25 cellular contexts compared by ENCODE assay signal in genomic region chr16:69114346-69114975, GRCh38. TPM values are rescaled to one million over a fixed set of nuclear protein-coding genes. Genes with fewer than 3 reads are reported as not detected.
A peak's percentile ranks its signal among the peaks of the same experiment; 100 is the strongest.
DNase-seq lines count a peak whose midpoint lies in the region; ATAC-seq, FAIRE-seq and TF ChIP-seq lines count a peak whose summit lies in the region.
"Had no signal": no experiment of that assay in that cellular context is flagged by ENCODE, and none has a peak within 500 bp of the region (broad histone marks: within the 10 kb centered on the region; RNA-seq: fewer than 3 reads in every experiment).

No MANE protein-coding gene starts in this region.

- H3K27ac ChIP-seq in RWPE1 (peak overlapping the region; percentile 4; the same call in 1 of the 2 replicates), endothelial cell of umbilical vein (ENCODE audit: insufficient read depth, low read depth, low read length) (no peak overlapping the region), sigmoid colon (no peak overlapping the region), tibial artery (no peak overlapping the region)
- H3K27ac ChIP-seq: GM23248, SK-N-MC had no signal

- H3K4me3 Mint-ChIP-seq in activated CD8-positive, alpha-beta memory T cell treated with anti-CD3 and anti-CD28 coated beads, Interleukin-2, amount 10 ng/mL, durations not matched to agents 7 days and 5 days, result no peak overlapping the region
- H3K4me3 Mint-ChIP-seq: CD8-positive, alpha-beta T cell had no signal

- POLR2A ChIA-PET in RWPE1 (lab: Yijun Ruan, JAX; ENCODE audit: low non-redundant PET) (no interaction called here), endothelial cell of umbilical vein (lab: Charles Lee) (no interaction called here)

- H3K9me1 ChIP-seq in endothelial cell of umbilical vein (replicated peaks; ENCODE audit: control insufficient read depth, extremely low read depth, insufficient read depth, low read length), result no peaks in the 10 kb centered on the region

- peaks cover 10% of the 10 kb centered on the region for H3K36me3 Mint-ChIP-seq in activated CD8-positive, alpha-beta memory T cell treated with anti-CD3 and anti-CD28 coated beads, Interleukin-2, amount 10 ng/mL, durations not matched to agents 7 days and 5 days

- no peaks in the 10 kb centered on the region for H3K9me3 ChIP-seq in endothelial cell of umbilical vein (replicated peaks; ENCODE audit: control insufficient read depth, insufficient read depth, low read length)
- no peaks in the 10 kb centered on the region for H3K9me3 ChIP-seq in sigmoid colon
- H3K9me3 ChIP-seq in tibial artery, result no peaks in the 10 kb centered on the region
- H3K9me3 ChIP-seq: Caco-2 had no signal

- peak; percentile 31 for FAIRE-seq in endothelial cell of umbilical vein (lab: Jason Lieb, UNC)
- FAIRE-seq: GM12892, HTR-8/SVneo had no signal

- H3K4me1 ChIP-seq in endothelial cell of umbilical vein (ENCODE audit: control insufficient read depth, extremely low read depth, insufficient read depth, low read length) (peaks cover 17% of the 10 kb centered on the region), sigmoid colon (peaks cover 0 to 9% (median 4%) of the 10 kb centered on the region in 4 donors), tibial artery (peaks cover 0 to 11% (median 4%) of the 10 kb centered on the region in 4 donors)
- H3K4me1 ChIP-seq: Caco-2 had no signal

- H3K9me3 Mint-ChIP-seq in activated CD8-positive, alpha-beta memory T cell treated with anti-CD3 and anti-CD28 coated beads, Interleukin-2, amount 10 ng/mL, durations not matched to agents 7 days and 5 days (ENCODE audit: low read depth), result no peaks in the 10 kb centered on the region
- H3K9me3 Mint-ChIP-seq: CD8-positive, alpha-beta T cell had no signal

- H3K79me2 ChIP-seq in endothelial cell of umbilical vein (ENCODE audit: control insufficient read depth, insufficient read depth, low read length), result no peaks in the 10 kb centered on the region

- no peaks in the 10 kb centered on the region for H3K27me3 ChIP-seq in endothelial cell of umbilical vein (ENCODE audit: control insufficient read depth in 2 of 2, insufficient read depth in 2 of 2, low read length in 2 of 2)
- peaks cover 0 to 3% (median 3%) of the 10 kb centered on the region in 3 donors for H3K27me3 ChIP-seq in sigmoid colon
- H3K27me3 ChIP-seq in tibial artery, result no peaks in the 10 kb centered on the region

- CTCF ChIA-PET in RWPE1 (lab: Yijun Ruan, JAX) (interaction anchor here (3.2 kb wide), 1 partner anchor 10 kb away, joined by 36 read pairs; no protein-coding TSS in a partner anchor), endothelial cell of umbilical vein (lab: Charles Lee) (interaction anchor here (0.5 to 4.2 kb wide), 10 partner anchors 7 to 267 kb away, joined by 4 to 45 read pairs (median 7); no protein-coding TSS in a partner anchor)
- CTCF ChIA-PET in activated CD8-positive, alpha-beta memory T cell treated with anti-CD3 and anti-CD28 coated beads, Interleukin-2, amount 10 ng/mL, durations not matched to agents 7 days and 5 days (lab: Charles Lee), result interaction anchor here (0.9 to 6.0 kb wide), 2 partner anchors 8 to 12 kb away, joined by 3 to 47 read pairs; no protein-coding TSS in a partner anchor

- no peak overlapping the region for H2AFZ ChIP-seq in endothelial cell of umbilical vein (ENCODE audit: low read depth, low read length)
- H2AFZ ChIP-seq: GM23248 had no signal

- dilution Hi-C loops in endothelial cell of umbilical vein (cut with MboI; ENCODE audit: extremely low pct_ligation_motif_present, low sequenced_read_pairs), result no loop called here

- DNase-seq in HT1080 (ENCODE audit: low read depth) (peak; percentile 15), RWPE1 (ENCODE audit: low spot score) (no peak), endothelial cell of umbilical vein (ENCODE audit: low read depth, low spot score) (no peak), sigmoid colon (peak; percentile 46), tibial artery (no peak)
- DNase-seq in activated CD8-positive, alpha-beta memory T cell treated with anti-CD3 and anti-CD28 coated beads, Interleukin-2, amount 10 ng/mL, durations not matched to agents 7 days and 5 days, result no peak
- no peak for DNase-seq in stimulated activated CD4-positive, alpha-beta T cell treated with anti-CD3 and anti-CD28 coated beads, Interleukin-2, amount 100 ng/mL, for 48 hours
- DNase-seq: C1 segment of cervical spinal cord; Caco-2; CD8-positive, alpha-beta T cell; DND-41; GM23248; KBM-7; NCI-H1048; NCI-H1417; NCI-H1694; NCI-H2029 treated with DMSO at 0.1 percent for 48 hours; NCI-H2227 treated with DMSO at 0.1 percent for 48 hours; NCI-H69; RPMI8226; SIG-M5 had no signal

- TF ChIP-seq CTCF in RWPE1 (conservative IDR thresholded peaks at IDR 0.05; ENCODE audit: low read depth), result no peak
- no peak for TF ChIP-seq CTCF in endothelial cell of umbilical vein (IDR thresholded peaks at IDR 0.05; ENCODE audit: extremely low read depth in 1 of 2, insufficient read depth in 1 of 2, low read depth in 1 of 2, low read length in 2 of 2)
- TF ChIP-seq CTCF in sigmoid colon (IDR thresholded peaks at IDR 0.05), result no peak
- TF ChIP-seq CTCF in tibial artery (IDR thresholded peaks at IDR 0.05), result no peak

- no peak for TF ChIP-seq EP300 in sigmoid colon (IDR thresholded peaks at IDR 0.05)

- H3K4me2 ChIP-seq in endothelial cell of umbilical vein (ENCODE audit: insufficient read depth, low read length), result no peak overlapping the region

- H3K27ac Mint-ChIP-seq in activated CD8-positive, alpha-beta memory T cell treated with anti-CD3 and anti-CD28 coated beads, Interleukin-2, amount 10 ng/mL, durations not matched to agents 7 days and 5 days, result no peak overlapping the region
- H3K27ac Mint-ChIP-seq: CD8-positive, alpha-beta T cell had no signal

- 95% methylated on average over 25 of the region's 25 CpGs for WGBS in sigmoid colon, 2 donors

- H3K36me3 ChIP-seq in endothelial cell of umbilical vein (ENCODE audit: control insufficient read depth in 2 of 2, extremely low read depth in 1 of 2, insufficient read depth in 2 of 2, low read length in 2 of 2) (peaks cover 0 to 14% of the 10 kb centered on the region in 2 experiments), sigmoid colon (peaks cover 0 to 68% (median 24%) of the 10 kb centered on the region in 4 donors), tibial artery (peaks cover 31 to 77% (median 73%) of the 10 kb centered on the region in 3 donors)

- H3K9ac ChIP-seq in endothelial cell of umbilical vein (replicated peaks; ENCODE audit: extremely low read depth, insufficient read depth, low read length), result no peak overlapping the region
- H3K9ac ChIP-seq: GM23248 had no signal

- intact Hi-C loops in endothelial cell of umbilical vein (cut with micrococcal nuclease) (no loop called here), sigmoid colon (cut with DNase I) (loop anchor here (10.0 kb wide), 1 partner anchor 410 kb away; no protein-coding TSS in a partner anchor), tibial artery (cut with DNase I; ENCODE audit: low total_unique reads) (no loop called here)

- H4K20me1 ChIP-seq in endothelial cell of umbilical vein (replicated peaks; ENCODE audit: control insufficient read depth, extremely low read depth, insufficient read depth, low read length), result peaks cover 3% of the 10 kb centered on the region

- no TSS peak for BruUV-seq in endothelial cell of umbilical vein (replicated peaks; lab: Mats Ljungman, UMichigan)

- TF ChIP-seq POLR2A in endothelial cell of umbilical vein (IDR thresholded peaks at IDR 0.05; ENCODE audit: low read depth, low read length), result no peak
- no peak for TF ChIP-seq POLR2A in sigmoid colon (IDR thresholded peaks at IDR 0.05)

- ATAC-seq in activated CD8-positive, alpha-beta memory T cell treated with anti-CD3 and anti-CD28 coated beads, Interleukin-2, amount 10 ng/mL, durations not matched to agents 7 days and 5 days, result no peak
- ATAC-seq: CD8-positive, alpha-beta T cell had no signal

- no peaks in the 10 kb centered on the region for H3K4me1 Mint-ChIP-seq in activated CD8-positive, alpha-beta memory T cell treated with anti-CD3 and anti-CD28 coated beads, Interleukin-2, amount 10 ng/mL, durations not matched to agents 7 days and 5 days

- H3K27me3 Mint-ChIP-seq in activated CD8-positive, alpha-beta memory T cell treated with anti-CD3 and anti-CD28 coated beads, Interleukin-2, amount 10 ng/mL, durations not matched to agents 7 days and 5 days, result no peaks in the 10 kb centered on the region

- no peak overlapping the region for H3K4me3 ChIP-seq in endothelial cell of umbilical vein (replicated peaks in 1 of 3; ENCODE audit: insufficient read depth in 1 of 3, low read depth in 1 of 3, low read length in 3 of 3)
- H3K4me3 ChIP-seq in sigmoid colon, result no peak overlapping the region
- no peak overlapping the region for H3K4me3 ChIP-seq in tibial artery
- H3K4me3 ChIP-seq: GM23248, SK-N-MC had no signal

RNA-seq across cellular contexts. Expression of gene HAS3, which starts 9.0 kb away (rescaled TPM):
- 3.4 and 4.1 TPM in 2 replicates for total RNA-seq in HT1080 (2014; rRNA removed; shearing (Covaris generic))
- 3.9 and 4.1 TPM in 2 replicates for polyA plus RNA-seq in HT1080 (2015; cell fraction: cytosol; rRNA removed)
- polyA plus RNA-seq in HT1080 (2015; cell fraction: nucleus; rRNA removed), result 6.0 and 7.9 TPM in 2 replicates
- total RNA-seq in endothelial cell of umbilical vein (1.8 TPM in 2 replicates), sigmoid colon (under 1 TPM; 0.36 to 0.95 (median 0.74) TPM)
- polyA plus RNA-seq in endothelial cell of umbilical vein (1.5 and 2.3 TPM in 2 replicates), sigmoid colon (1 to 10 TPM in 2 of 3 donors, under 1 TPM in 1; 0.60 to 5.8 (median 5.0) TPM)
- polyA plus RNA-seq in endothelial cell of umbilical vein (2011; cell fraction: cytosol; rRNA removed), result 1.5 TPM in 2 replicates
- 2.8 and 3.3 TPM in 2 replicates for polyA plus RNA-seq in endothelial cell of umbilical vein (2011; cell fraction: nucleus; rRNA removed)
- polyA plus RNA-seq in endothelial cell of umbilical vein (2012), result 3.7 and 4.3 TPM in 2 replicates
- 3.4 and 5.0 TPM in 2 replicates for polyA minus RNA-seq in endothelial cell of umbilical vein
- 1.6 TPM for polyA minus RNA-seq in endothelial cell of umbilical vein (2011; cell fraction: cytosol; rRNA and poly(A)+ RNA removed)
- 1.8 TPM in 2 replicates for polyA minus RNA-seq in endothelial cell of umbilical vein (2011; cell fraction: nucleus; rRNA and poly(A)+ RNA removed)
- total RNA-seq in activated CD8-positive, alpha-beta memory T cell treated with anti-CD3 and anti-CD28 coated beads, Interleukin-2, amount 10 ng/mL, durations not matched to agents 7 days and 5 days, result under 1 TPM; 0.29 to 0.47 TPM
- total RNA-seq: NCI-H460 had no signal
- polyA plus RNA-seq: GM23248 had no signal

RNA-seq across cellular contexts. Expression of gene CHTF8, which starts 17.9 kb away (rescaled TPM):
- 51.6 and 191 TPM in 2 replicates for total RNA-seq in HT1080 (2014; rRNA removed; shearing (Covaris generic))
- polyA plus RNA-seq in HT1080 (2015; cell fraction: cytosol; rRNA removed), result 167 and 179 TPM in 2 replicates
- polyA plus RNA-seq in HT1080 (2015; cell fraction: nucleus; rRNA removed), result 165 and 182 TPM in 2 replicates
- total RNA-seq in endothelial cell of umbilical vein (131 and 139 TPM in 2 replicates), sigmoid colon (10 to 100 TPM; 46.3 to 79.2 (median 55.5) TPM)
- polyA plus RNA-seq in endothelial cell of umbilical vein (118 and 128 TPM in 2 replicates), sigmoid colon (10 to 100 TPM; 61.9 to 77.0 (median 72.4) TPM)
- 127 and 133 TPM in 2 replicates for polyA plus RNA-seq in endothelial cell of umbilical vein (2011; cell fraction: cytosol; rRNA removed)
- polyA plus RNA-seq in endothelial cell of umbilical vein (2011; cell fraction: nucleus; rRNA removed), result 63.8 and 68.0 TPM in 2 replicates
- polyA plus RNA-seq in endothelial cell of umbilical vein (2012), result 89.0 and 122 TPM in 2 replicates
- polyA minus RNA-seq in endothelial cell of umbilical vein, result 152 and 153 TPM in 2 replicates
- 99.5 TPM for polyA minus RNA-seq in endothelial cell of umbilical vein (2011; cell fraction: cytosol; rRNA and poly(A)+ RNA removed)
- polyA minus RNA-seq in endothelial cell of umbilical vein (2011; cell fraction: nucleus; rRNA and poly(A)+ RNA removed), result 38.2 and 38.7 TPM in 2 replicates
- total RNA-seq in activated CD8-positive, alpha-beta memory T cell treated with anti-CD3 and anti-CD28 coated beads, Interleukin-2, amount 10 ng/mL, durations not matched to agents 7 days and 5 days, result 100 to 1,000 TPM; 133 to 147 TPM

RNA-seq across cellular contexts. Expression of gene UTP4, which starts 18.0 kb away (rescaled TPM):
- 42.4 and 72.3 TPM in 2 replicates for total RNA-seq in HT1080 (2014; rRNA removed; shearing (Covaris generic))
- 93.7 and 97.9 TPM in 2 replicates for polyA plus RNA-seq in HT1080 (2015; cell fraction: cytosol; rRNA removed)
- polyA plus RNA-seq in HT1080 (2015; cell fraction: nucleus; rRNA removed), result 155 and 166 TPM in 2 replicates
- 56.1 and 60.2 TPM in 2 replicates for total RNA-seq in endothelial cell of umbilical vein
- 59.5 and 67.2 TPM in 2 replicates for polyA plus RNA-seq in endothelial cell of umbilical vein
- polyA plus RNA-seq in endothelial cell of umbilical vein (2011; cell fraction: cytosol; rRNA removed), result 52.8 and 58.9 TPM in 2 replicates
- polyA plus RNA-seq in endothelial cell of umbilical vein (2011; cell fraction: nucleus; rRNA removed), result 66.5 and 81.0 TPM in 2 replicates
- polyA plus RNA-seq in endothelial cell of umbilical vein (2012), result 61.6 and 78.5 TPM in 2 replicates
- 108 and 115 TPM in 2 replicates for polyA minus RNA-seq in endothelial cell of umbilical vein
- polyA minus RNA-seq in endothelial cell of umbilical vein (2011; cell fraction: cytosol; rRNA and poly(A)+ RNA removed), result 61.8 TPM
- 30.3 and 44.3 TPM in 2 replicates for polyA minus RNA-seq in endothelial cell of umbilical vein (2011; cell fraction: nucleus; rRNA and poly(A)+ RNA removed)
- 10 to 100 TPM; 24.6 to 37.5 (median 27.8) TPM for total RNA-seq in sigmoid colon
- 10 to 100 TPM in 2 of 3 donors, 1 to 10 TPM in 1; 9.5 to 23.7 (median 13.8) TPM for polyA plus RNA-seq in sigmoid colon
- 10 to 100 TPM; 57.7 to 82.3 TPM for total RNA-seq in activated CD8-positive, alpha-beta memory T cell treated with anti-CD3 and anti-CD28 coated beads, Interleukin-2, amount 10 ng/mL, durations not matched to agents 7 days and 5 days

Comparison
In these comparisons a context has a peak if more than half of its experiments do, and no peak if none do; other contexts are left out.
1. DNase-seq: peak in HT1080 (single experiment) and sigmoid colon (single experiment); none in RWPE1 (single experiment), endothelial cell of umbilical vein (single experiment), tibial artery (0 of 2), activated CD8-positive, alpha-beta memory T cell treated with anti-CD3 and anti-CD28 coated beads, Interleukin-2, amount 10 ng/mL, durations not matched to agents 7 days and 5 days (single experiment) and stimulated activated CD4-positive, alpha-beta T cell treated with anti-CD3 and anti-CD28 coated beads, Interleukin-2, amount 100 ng/mL, for 48 hours (0 of 2).